Comparison of ENCODE assay signal across 9 cellular contexts in the genomic region with DNA sequence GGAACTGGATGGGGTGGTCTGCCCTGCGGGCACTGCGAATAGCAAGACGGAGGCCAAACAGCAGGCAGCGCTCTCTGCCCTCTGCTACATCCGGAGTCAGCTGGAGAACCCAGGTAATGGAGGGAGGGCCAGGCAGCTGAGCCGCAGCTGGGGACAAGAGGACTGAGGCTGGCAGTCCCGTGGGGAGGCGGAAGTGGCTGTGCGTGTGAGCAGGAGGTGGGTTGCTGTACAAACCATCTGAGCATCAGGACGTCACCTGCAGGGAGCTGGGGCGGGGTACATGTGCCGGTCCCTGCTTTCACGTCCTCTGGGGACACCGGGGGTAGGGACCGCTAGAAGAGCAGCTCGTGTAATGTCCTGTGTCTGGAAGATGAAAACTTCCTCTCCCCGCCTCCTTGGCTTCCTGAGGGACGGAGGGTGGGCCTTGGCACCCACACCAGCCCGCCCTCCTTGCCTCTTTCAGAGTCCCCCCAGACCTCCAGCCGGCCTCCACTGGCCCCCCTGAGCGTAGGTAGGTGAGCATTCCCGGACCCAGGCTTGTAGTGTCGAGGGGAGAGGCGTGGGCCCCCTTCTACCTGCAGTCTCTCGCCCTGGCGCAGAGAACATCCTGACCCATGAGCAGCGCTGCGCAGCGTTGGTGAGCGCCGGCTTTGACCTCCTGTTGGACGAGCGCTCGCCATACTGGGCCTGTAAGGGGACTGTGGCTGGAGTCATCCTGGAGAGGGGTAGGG. TPM values are rescaled to one million over a fixed set of nuclear protein-coding genes. Genes with fewer than 3 reads are reported as not detected.
DNase-seq lines count a peak whose midpoint lies in the region; ATAC-seq, FAIRE-seq and TF ChIP-seq lines count a peak whose summit lies in the region.
"Had no signal": no experiment of that assay in that cellular context is flagged by ENCODE, and none has a peak within 500 bp of the region (broad histone marks: within the 10 kb centered on the region; RNA-seq: fewer than 3 reads in every experiment).

No MANE protein-coding gene starts in this region.

- H2BK15ac ChIP-seq in H1 (ENCODE audit: low read length), result 0 out of 2 replicates have a peak overlapping the region, but pooled peaks have one; percentile 81

- intact Hi-C loops in CD8-positive, alpha-beta T cell (cut with DNase I, micrococcal nuclease), result no loop called here
- intact Hi-C loops in Right ventricle myocardium inferior (cut with DNase I), result no loop called here

- no peak for TF ChIP-seq POLR2A in H1 (IDR thresholded peaks at IDR 0.05; ENCODE audit: control extremely low read depth in 1 of 2, low read depth in 2 of 2, low read length in 2 of 2)

- no peak overlapping the region for H3K4me2 ChIP-seq in H1 (ENCODE audit: insufficient read depth in 1 of 2, low read depth in 2 of 2, low read length in 2 of 2)

- peak overlapping the region; percentile 39; the same call in 1 of the 2 replicates for H2BK12ac ChIP-seq in H1 (ENCODE audit: low read depth, low read length)

- no peaks in the 10 kb centered on the region for H3K9me3 ChIP-seq in CD8-positive, alpha-beta T cell (ENCODE audit: low read length)
- no peaks in the 10 kb centered on the region; a peak in 1 of 4 replicates for H3K9me3 ChIP-seq in H1 (ENCODE audit: insufficient read depth in 2 of 2, low read depth in 1 of 2, low read length in 1 of 2)

- 92% methylated on average over 14 of the region's 34 CpGs; no CpG with 5 or more reads in 1 of the 2 experiments for WGBS in H1 (ENCODE audit: extremely low coverage in 1 of 2, insufficient coverage in 1 of 2, insufficient read length in 1 of 2, insufficient replicate concordance in 2 of 2, low coverage in 1 of 2, low lambda C conversion rate in 2 of 2, missing lambda C conversion rate in 1 of 2), 2 experiments

- no peaks in the 10 kb centered on the region for H3K36me3 ChIP-seq in CD8-positive, alpha-beta T cell (ENCODE audit: insufficient read depth, low read length)
- H3K36me3 ChIP-seq in H1 (ENCODE audit: control insufficient read depth in 2 of 4, insufficient read depth in 4 of 4, low read length in 3 of 4), result no peaks in the 10 kb centered on the region

- peak in 6 of 7 experiments; percentile 15 to 72 (median 30) for DNase-seq in CD8-positive, alpha-beta T cell
- peak; percentile 51 for DNase-seq in RPMI8226
- no peak for DNase-seq in H1 (ENCODE audit: low read depth in 1 of 2, low spot score in 2 of 2)
- no peak for DNase-seq in NK-92 treated with Interleukin-12 subunit alpha and Interleukin-12 subunit beta, amount 100 ng/mL, for 24 hours (lab: John Stamatoyannopoulos, UW)
- DNase-seq in HuH-7 (ENCODE audit: low spot score), result no peak
- no peak for DNase-seq in NCI-H82 treated with DMSO at 0.1 percent for 48 hours (lab: John Stamatoyannopoulos, UW; ENCODE audit: unreplicated experiment)
- DNase-seq in Right ventricle myocardium inferior (ENCODE audit: missing footprints), result no peak

- no peak overlapping the region for H3K56ac ChIP-seq in H1 (replicated peaks; ENCODE audit: insufficient read length, low read depth, low read length)

- TF ChIP-seq EP300 in H1 (IDR thresholded peaks at IDR 0.05; ENCODE audit: borderline replicate concordance in 1 of 2, low read depth in 2 of 2, low read length in 2 of 2), result no peak

- no peak overlapping the region for H2BK5ac ChIP-seq in H1 (ENCODE audit: low read depth, low read length)

- H3K23ac ChIP-seq in H1 (ENCODE audit: insufficient read length), result no peak overlapping the region

- peak; percentile 51 to 60 for TF ChIP-seq RAD21 in H1 (IDR thresholded peaks at IDR 0.05 in 1 of 2, conservative IDR thresholded peaks at IDR 0.05 in 1 of 2; ENCODE audit: low read depth in 2 of 2, low read length in 2 of 2)

- H3K23me2 ChIP-seq in H1 (ENCODE audit: low read depth, low read length), result no peaks in the 10 kb centered on the region

- POLR2A ChIA-PET in CD8-positive, alpha-beta T cell (lab: Charles Lee), result no interaction called here
- POLR2A ChIA-PET in H1 (lab: Charles Lee; ENCODE audit: partially characterized antibody), result interaction anchor here (1.1 kb wide), 1 partner anchor 24 kb away, joined by 3 read pairs; no protein-coding TSS in a partner anchor

- H4K5ac ChIP-seq in H1 (ENCODE audit: insufficient read length, low read depth, low read length), result no peak overlapping the region

- H3K4me3 ChIP-seq in CD8-positive, alpha-beta T cell (ENCODE audit: low read depth, low read length), result peak overlapping the region; percentile 40
- no peak overlapping the region for H3K4me3 ChIP-seq in H1 (ENCODE audit: extremely low read depth in 1 of 4, insufficient read depth in 2 of 4, low read depth in 3 of 4, low read length in 4 of 4)

- no peaks in the 10 kb centered on the region for H3K9me3 Mint-ChIP-seq in CD8-positive, alpha-beta T cell
- H3K9me3 Mint-ChIP-seq: T-helper 1 cell treated with Interleukin-12 subunit alpha and Interleukin-12 subunit beta and Interleukin-4 antibody, amounts not matched to agents 30 μg/mL and 1 μg/mL, for 36 hours had no signal

- no peak overlapping the region for H2BK20ac ChIP-seq in H1 (ENCODE audit: low read length)

- H4K20me1 ChIP-seq in H1 (replicated peaks in 1 of 2; ENCODE audit: control insufficient read depth in 1 of 2, insufficient read depth in 2 of 2, low read length in 2 of 2), result no peaks in the 10 kb centered on the region

- H3K27me3 Mint-ChIP-seq in CD8-positive, alpha-beta T cell (ENCODE audit: low read depth), result no peaks in the 10 kb centered on the region

- no peak overlapping the region for H3K4ac ChIP-seq in H1 (replicated peaks; ENCODE audit: insufficient read length, low read depth, low read length)

- H3K27ac ChIP-seq in CD8-positive, alpha-beta T cell (ENCODE audit: low read depth, low read length), result peak overlapping the region; percentile 12
- no peak overlapping the region for H3K27ac ChIP-seq in H1 (ENCODE audit: low read depth, low read length)

- H2AFZ ChIP-seq in H1 (ENCODE audit: low read length), result no peak overlapping the region

- H3K4me3 Mint-ChIP-seq in CD8-positive, alpha-beta T cell, result peak overlapping the region; percentile 55
- H3K4me3 Mint-ChIP-seq: T-helper 1 cell treated with Interleukin-12 subunit alpha and Interleukin-12 subunit beta and Interleukin-4 antibody, amounts not matched to agents 30 μg/mL and 1 μg/mL, for 36 hours had no signal

- no peak overlapping the region for H2BK120ac ChIP-seq in H1 (replicated peaks; ENCODE audit: low read depth, low read length)

- H3K36me3 Mint-ChIP-seq in CD8-positive, alpha-beta T cell, result no peaks in the 10 kb centered on the region

- no peak for TF ChIP-seq CTCF in CD8-positive, alpha-beta T cell (IDR thresholded peaks at IDR 0.05)
- peak; percentile 8 to 33 (median 21); a peak in 3 of 4 replicates for TF ChIP-seq CTCF in H1 (IDR thresholded peaks at IDR 0.05; ENCODE audit: control extremely low read depth in 1 of 3, insufficient read depth in 1 of 3, low read depth in 1 of 3, low read length in 3 of 3)

- FAIRE-seq in H1 (lab: Jason Lieb, UNC), result no peak

- peak overlapping the region; percentile 32 for H3K27ac Mint-ChIP-seq in CD8-positive, alpha-beta T cell

- no peak overlapping the region for H4K91ac ChIP-seq in H1 (replicated peaks; ENCODE audit: insufficient read length, low read length)

- H3K79me1 ChIP-seq in H1 (ENCODE audit: low read depth, low read length), result no peaks in the 10 kb centered on the region

- H3K4me1 ChIP-seq in CD8-positive, alpha-beta T cell (ENCODE audit: insufficient read depth, low read length), result peaks cover 19% of the 10 kb centered on the region
- peaks cover 0 to 3% (median under 1%) of the 10 kb centered on the region in 4 experiments; a peak in 3 of 7 replicates for H3K4me1 ChIP-seq in H1 (replicated peaks in 1 of 4; ENCODE audit: control insufficient read depth in 3 of 4, insufficient read depth in 4 of 4, low read length in 3 of 4)

- H3K9ac ChIP-seq in H1 (replicated peaks in 1 of 4; ENCODE audit: extremely low read depth in 1 of 4, low read depth in 3 of 4, low read length in 3 of 4), result no peak overlapping the region; a peak in 1 of 7 replicates

- ATAC-seq in CD8-positive, alpha-beta T cell, result peak; percentile 78
- ATAC-seq in GM21737 (IDR thresholded peaks at IDR 0.05; ENCODE audit: unreplicated experiment) (peak; percentile 57), Right ventricle myocardium inferior (no peak)

- no peaks in the 10 kb centered on the region for H3K79me2 ChIP-seq in H1 (ENCODE audit: control insufficient read depth in 1 of 2, insufficient read depth in 2 of 2, low read length in 2 of 2)

- H3K14ac ChIP-seq in H1 (ENCODE audit: insufficient read length), result no peak overlapping the region

- peaks cover 18% of the 10 kb centered on the region for H3K4me1 Mint-ChIP-seq in CD8-positive, alpha-beta T cell (ENCODE audit: low read depth)

- no peaks in the 10 kb centered on the region for H3K27me3 ChIP-seq in CD8-positive, alpha-beta T cell (ENCODE audit: insufficient read depth, low read length)
- H3K27me3 ChIP-seq in H1 (replicated peaks in 1 of 4; ENCODE audit: control insufficient read depth in 3 of 4, extremely low read depth in 1 of 4, insufficient read depth in 3 of 4, low read length in 3 of 4), result no peaks in the 10 kb centered on the region

- H4K8ac ChIP-seq in H1 (ENCODE audit: extremely low read depth, insufficient read depth, low read length), result peak overlapping the region; percentile 88; the same call in 1 of the 2 replicates

- CTCF ChIA-PET in CD8-positive, alpha-beta T cell (lab: Charles Lee), result interaction anchor here (1.0 to 2.2 kb wide), 2 partner anchors 8 to 78 kb away, joined by 5 to 10 read pairs; partner anchors contain the start of genes MBTPS1 and TAF1C
- CTCF ChIA-PET in H1 (lab: Charles Lee; ENCODE audit: partially characterized antibody), result interaction anchor here (0.7 to 1.2 kb wide), 5 partner anchors 73 to 288 kb away, joined by 3 read pairs; no protein-coding TSS in a partner anchor

- H3K18ac ChIP-seq in H1 (ENCODE audit: extremely low read depth, low read length), result no peak overlapping the region

- H2AK5ac ChIP-seq in H1 (ENCODE audit: low read depth, low read length), result no peak overlapping the region

RNA-seq across cellular contexts. Expression of gene ADAD2, which starts 3.7 kb away (rescaled TPM):
- not detected for total RNA-seq in CD8-positive, alpha-beta T cell
- total RNA-seq in H1 (2021; fragmentation: NEBNext Ultra II Directional; extraction: Animal tissue kit (Norgen Biotek cat#: 25700)), result 1.3 and 1.6 TPM in 2 replicates
- 1.2 and 2.3 TPM in 2 replicates for polyA plus RNA-seq in H1 (2011; rRNA removed)
- 1.8 TPM for polyA plus RNA-seq in H1 (2011; cell fraction: cytosol; rRNA removed)
- polyA plus RNA-seq in H1 (2011; cell fraction: nucleus; rRNA removed), result 4.1 TPM
- polyA plus RNA-seq in H1 (2012, experiment 1 of 2), result 0.64 to 0.78 TPM (median 0.70 TPM) in 4 replicates
- 0.46 TPM for polyA plus RNA-seq in H1 (2012, experiment 2 of 2)
- polyA plus RNA-seq in H1 (2013, experiment 1 of 2), result 0.51 TPM
- 0.33 TPM for polyA plus RNA-seq in H1 (2013, experiment 2 of 2)
- 0.17 and 0.25 TPM in 2 replicates for polyA minus RNA-seq in H1 (2011; rRNA and poly(A)+ RNA removed)
- polyA minus RNA-seq in H1 (2011; cell fraction: cytosol; rRNA and poly(A)+ RNA removed), result 1.9 TPM
- 0.90 TPM for polyA minus RNA-seq in H1 (2011; cell fraction: nucleus; rRNA and poly(A)+ RNA removed)
- not detected for total RNA-seq in Right ventricle myocardium inferior

RNA-seq across cellular contexts. Expression of gene TAF1C, which starts 7.8 kb away (rescaled TPM):
- total RNA-seq in CD8-positive, alpha-beta T cell, result 10 to 100 TPM; 86.0 to 92.6 TPM
- total RNA-seq in H1 (2021; fragmentation: NEBNext Ultra II Directional; extraction: Animal tissue kit (Norgen Biotek cat#: 25700)), result 63.8 and 68.0 TPM in 2 replicates
- polyA plus RNA-seq in H1 (2011; rRNA removed), result 44.6 and 81.6 TPM in 2 replicates
- 60.1 TPM for polyA plus RNA-seq in H1 (2011; cell fraction: cytosol; rRNA removed)
- 466 TPM for polyA plus RNA-seq in H1 (2011; cell fraction: nucleus; rRNA removed)
- polyA plus RNA-seq in H1 (2012, experiment 1 of 2), result 65.5 to 73.4 TPM (median 68.4 TPM) in 4 replicates
- polyA plus RNA-seq in H1 (2012, experiment 2 of 2), result 42.0 TPM
- polyA plus RNA-seq in H1 (2013, experiment 1 of 2), result 52.5 TPM
- 44.5 TPM for polyA plus RNA-seq in H1 (2013, experiment 2 of 2)
- 38.9 and 40.4 TPM in 2 replicates for polyA minus RNA-seq in H1 (2011; rRNA and poly(A)+ RNA removed)
- polyA minus RNA-seq in H1 (2011; cell fraction: cytosol; rRNA and poly(A)+ RNA removed), result 37.3 TPM
- polyA minus RNA-seq in H1 (2011; cell fraction: nucleus; rRNA and poly(A)+ RNA removed), result 82.2 TPM
- 26.5 TPM for total RNA-seq in Right ventricle myocardium inferior

RNA-seq across cellular contexts. Expression of gene KCNG4, which starts 45.2 kb away (rescaled TPM):
- total RNA-seq in CD8-positive, alpha-beta T cell, result not detected
- not detected in 2 replicates for total RNA-seq in H1 (2021; fragmentation: NEBNext Ultra II Directional; extraction: Animal tissue kit (Norgen Biotek cat#: 25700))
- polyA plus RNA-seq in H1 (2011; rRNA removed), result not detected in 2 replicates
- polyA plus RNA-seq in H1 (2011; cell fraction: cytosol; rRNA removed), result not detected
- not detected for polyA plus RNA-seq in H1 (2011; cell fraction: nucleus; rRNA removed)
- not detected in 4 replicates for polyA plus RNA-seq in H1 (2012, experiment 1 of 2)
- polyA plus RNA-seq in H1 (2012, experiment 2 of 2), result not detected
- not detected for polyA plus RNA-seq in H1 (2013, experiment 1 of 2)
- polyA plus RNA-seq in H1 (2013, experiment 2 of 2), result not detected
- 0.02 TPM in 1 of 2 replicates, not detected in the other for polyA minus RNA-seq in H1 (2011; rRNA and poly(A)+ RNA removed)
- polyA minus RNA-seq in H1 (2011; cell fraction: cytosol; rRNA and poly(A)+ RNA removed), result not detected
- polyA minus RNA-seq in H1 (2011; cell fraction: nucleus; rRNA and poly(A)+ RNA removed), result not detected
- total RNA-seq in Right ventricle myocardium inferior, result not detected

RNA-seq across cellular contexts. Expression of gene DNAAF1, which starts 49.5 kb away (rescaled TPM):
- not detected for total RNA-seq in CD8-positive, alpha-beta T cell
- 0.09 and 0.27 TPM in 2 replicates for total RNA-seq in H1 (2021; fragmentation: NEBNext Ultra II Directional; extraction: Animal tissue kit (Norgen Biotek cat#: 25700))
- polyA plus RNA-seq in H1 (2011; rRNA removed), result 0.06 and 0.15 TPM in 2 replicates
- polyA plus RNA-seq in H1 (2011; cell fraction: cytosol; rRNA removed), result 0.12 TPM
- polyA plus RNA-seq in H1 (2011; cell fraction: nucleus; rRNA removed), result 0.58 TPM
- 0.36 to 2.1 TPM (median 0.61 TPM) in 4 replicates for polyA plus RNA-seq in H1 (2012, experiment 1 of 2)
- polyA plus RNA-seq in H1 (2012, experiment 2 of 2), result 0.25 TPM
- polyA plus RNA-seq in H1 (2013, experiment 1 of 2), result 0.10 TPM
- 0.13 TPM for polyA plus RNA-seq in H1 (2013, experiment 2 of 2)
- polyA minus RNA-seq in H1 (2011; rRNA and poly(A)+ RNA removed), result 0.13 and 0.20 TPM in 2 replicates
- polyA minus RNA-seq in H1 (2011; cell fraction: cytosol; rRNA and poly(A)+ RNA removed), result not detected
- polyA minus RNA-seq in H1 (2011; cell fraction: nucleus; rRNA and poly(A)+ RNA removed), result not detected
- total RNA-seq in Right ventricle myocardium inferior, result not detected

RNA-seq across cellular contexts. Expression of gene HSDL1, which starts 49.7 kb away (rescaled TPM):
- total RNA-seq in CD8-positive, alpha-beta T cell, result 1 to 10 TPM; 8.7 to 9.9 TPM
- 55.7 and 58.5 TPM in 2 replicates for total RNA-seq in H1 (2021; fragmentation: NEBNext Ultra II Directional; extraction: Animal tissue kit (Norgen Biotek cat#: 25700))
- 18.2 and 25.0 TPM in 2 replicates for polyA plus RNA-seq in H1 (2011; rRNA removed)
- 34.1 TPM for polyA plus RNA-seq in H1 (2011; cell fraction: cytosol; rRNA removed)
- 16.4 TPM for polyA plus RNA-seq in H1 (2011; cell fraction: nucleus; rRNA removed)
- polyA plus RNA-seq in H1 (2012, experiment 1 of 2), result 30.7 to 44.0 TPM (median 34.1 TPM) in 4 replicates
- polyA plus RNA-seq in H1 (2012, experiment 2 of 2), result 4.5 TPM
- polyA plus RNA-seq in H1 (2013, experiment 1 of 2), result 26.5 TPM
- 28.9 TPM for polyA plus RNA-seq in H1 (2013, experiment 2 of 2)
- 54.2 and 75.7 TPM in 2 replicates for polyA minus RNA-seq in H1 (2011; rRNA and poly(A)+ RNA removed)
- 24.4 TPM for polyA minus RNA-seq in H1 (2011; cell fraction: cytosol; rRNA and poly(A)+ RNA removed)
- polyA minus RNA-seq in H1 (2011; cell fraction: nucleus; rRNA and poly(A)+ RNA removed), result 18.6 TPM
- 24.1 TPM for total RNA-seq in Right ventricle myocardium inferior

Comparison
In these comparisons a context has a peak if more than half of its experiments do, and no peak if none do; other contexts are left out.
1. DNase-seq: peak in CD8-positive, alpha-beta T cell (6 of 7) and RPMI8226 (single experiment); none in H1 (0 of 2), NK-92 treated with Interleukin-12 subunit alpha and Interleukin-12 subunit beta, amount 100 ng/mL, for 24 hours (single experiment), HuH-7 (single experiment), NCI-H82 treated with DMSO at 0.1 percent for 48 hours (single experiment) and Right ventricle myocardium inferior (single experiment).